Comparison of ENCODE assay signal across 11 cellular contexts in the genomic region with DNA sequence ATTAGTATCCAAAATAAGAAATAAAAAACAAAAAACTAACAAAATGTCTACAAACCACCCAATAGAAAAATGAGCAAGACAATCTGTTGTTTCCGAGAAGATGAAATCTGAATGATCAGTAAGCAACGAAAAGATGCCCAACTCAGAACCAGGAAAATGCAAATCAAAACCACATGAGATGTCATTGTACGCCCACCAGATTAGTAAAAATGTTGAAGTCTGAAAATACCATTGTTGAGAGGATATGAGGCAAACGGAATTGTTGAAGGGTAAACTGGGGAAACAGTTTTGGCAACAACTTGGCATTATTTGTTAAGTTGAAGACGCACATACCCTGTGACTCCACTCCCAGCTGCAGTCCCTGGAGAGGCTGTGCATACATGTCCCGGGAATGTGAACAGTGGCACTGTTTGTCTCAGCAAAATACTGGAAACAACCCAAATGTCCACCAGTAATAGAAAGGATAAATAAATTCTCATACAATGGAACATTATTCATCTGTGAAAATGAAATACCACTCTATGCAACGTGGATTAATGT. TPM values are rescaled to one million over a fixed set of nuclear protein-coding genes. Genes with fewer than 3 reads are reported as not detected.
DNase-seq lines count a peak whose midpoint lies in the region; ATAC-seq and FAIRE-seq lines count a peak whose summit lies in the region.
"Had no signal": no experiment of that assay in that cellular context is flagged by ENCODE, and none has a peak within 500 bp of the region (broad histone marks: within the 10 kb centered on the region; RNA-seq: fewer than 3 reads in every experiment).

No MANE protein-coding gene starts in this region.

- DNase-seq in GM19239 (ENCODE audit: insufficient read length, low spot score), result no peak
- DNase-seq in activated T-helper 1 cell treated with anti-CD3 and anti-CD28 coated beads, Interleukin-12 subunit alpha, Interleukin-12 subunit beta, Interleukin-2, Interleukin-4 antibody, amounts not matched to agents 30 ng/mL and 10 ng/mL and 1 ng/mL, durations not matched to agents 14 hours and 24 hours and 36 hours (ENCODE audit: low spot score), result no peak
- peak in 41 of 42 donors; percentile 44 to 92 (median 78) for DNase-seq in head of caudate nucleus
- DNase-seq in stimulated activated naive B cell treated with anti-CD40 and anti-IgM and Interleukin-4, amounts not matched to agents 10 μg/mL and 1 μg/mL and 100 μg/mL, for 72 hours, result peak; percentile 54
- DNase-seq: NCI-H2081 had no signal

- no peaks in the 10 kb centered on the region for H3K27me3 Mint-ChIP-seq in activated T-helper 1 cell treated with anti-CD3 and anti-CD28 coated beads, Interleukin-12 subunit alpha, Interleukin-12 subunit beta, Interleukin-2, Interleukin-4 antibody, amounts not matched to agents 30 ng/mL and 10 ng/mL and 1 ng/mL, durations not matched to agents 14 hours and 24 hours and 36 hours (ENCODE audit: insufficient read depth)
- no peaks in the 10 kb centered on the region for H3K27me3 Mint-ChIP-seq in stimulated activated naive B cell treated with anti-CD40 and anti-IgM and Interleukin-4, amounts not matched to agents 10 μg/mL and 1 μg/mL and 100 μg/mL, for 72 hours

- H3K27ac Mint-ChIP-seq in activated T-helper 1 cell treated with anti-CD3 and anti-CD28 coated beads, Interleukin-12 subunit alpha, Interleukin-12 subunit beta, Interleukin-2, Interleukin-4 antibody, amounts not matched to agents 30 ng/mL and 10 ng/mL and 1 ng/mL, durations not matched to agents 14 hours and 24 hours and 36 hours, result peak overlapping the region; percentile 95
- peak overlapping the region; percentile 98 for H3K27ac Mint-ChIP-seq in stimulated activated naive B cell treated with anti-CD40 and anti-IgM and Interleukin-4, amounts not matched to agents 10 μg/mL and 1 μg/mL and 100 μg/mL, for 72 hours

- no peaks in the 10 kb centered on the region for H3K9me3 Mint-ChIP-seq in activated T-helper 1 cell treated with anti-CD3 and anti-CD28 coated beads, Interleukin-12 subunit alpha, Interleukin-12 subunit beta, Interleukin-2, Interleukin-4 antibody, amounts not matched to agents 30 ng/mL and 10 ng/mL and 1 ng/mL, durations not matched to agents 14 hours and 24 hours and 36 hours
- no peaks in the 10 kb centered on the region for H3K9me3 Mint-ChIP-seq in stimulated activated naive B cell treated with anti-CD40 and anti-IgM and Interleukin-4, amounts not matched to agents 10 μg/mL and 1 μg/mL and 100 μg/mL, for 72 hours

- intact Hi-C loops in activated T-helper 1 cell treated with anti-CD3 and anti-CD28 coated beads, Interleukin-12 subunit alpha, Interleukin-12 subunit beta, Interleukin-2, Interleukin-4 antibody, amounts not matched to agents 30 ng/mL and 10 ng/mL and 1 ng/mL, durations not matched to agents 14 hours and 24 hours and 36 hours (cut with micrococcal nuclease), result loop anchor here (1.0 to 5.0 kb wide), 3 partner anchors 9 to 438 kb away; partner anchors contain the start of genes DDI2 and DNAJC16
- intact Hi-C loops in head of caudate nucleus (cut with DNase I), result loop anchor here (5.0 kb wide), 1 partner anchor 128 kb away; no protein-coding TSS in a partner anchor

- peak; percentile 31 to 33 for ATAC-seq in stimulated activated naive B cell treated with anti-CD40 and anti-IgM and Interleukin-4, amounts not matched to agents 10 μg/mL and 1 μg/mL and 100 μg/mL, for 72 hours (replicated peaks)
- ATAC-seq in GM21515 (IDR thresholded peaks at IDR 0.05; ENCODE audit: unreplicated experiment) (no peak), GM19035 (IDR thresholded peaks at IDR 0.05; ENCODE audit: unreplicated experiment) (no peak), HG03280 (IDR thresholded peaks at IDR 0.05; ENCODE audit: unreplicated experiment) (no peak), GM21381 (IDR thresholded peaks at IDR 0.05; ENCODE audit: unreplicated experiment) (no peak)

- FAIRE-seq in GM19239 (lab: Jason Lieb, UNC), result peak; percentile 73
- FAIRE-seq: H54 had no signal

- peaks cover 77% of the 10 kb centered on the region for H3K4me1 Mint-ChIP-seq in activated T-helper 1 cell treated with anti-CD3 and anti-CD28 coated beads, Interleukin-12 subunit alpha, Interleukin-12 subunit beta, Interleukin-2, Interleukin-4 antibody, amounts not matched to agents 30 ng/mL and 10 ng/mL and 1 ng/mL, durations not matched to agents 14 hours and 24 hours and 36 hours (ENCODE audit: low read depth)
- peaks cover 48 to 91% of the 10 kb centered on the region in 2 donors for H3K4me1 Mint-ChIP-seq in stimulated activated naive B cell treated with anti-CD40 and anti-IgM and Interleukin-4, amounts not matched to agents 10 μg/mL and 1 μg/mL and 100 μg/mL, for 72 hours

- H3K36me3 Mint-ChIP-seq in activated T-helper 1 cell treated with anti-CD3 and anti-CD28 coated beads, Interleukin-12 subunit alpha, Interleukin-12 subunit beta, Interleukin-2, Interleukin-4 antibody, amounts not matched to agents 30 ng/mL and 10 ng/mL and 1 ng/mL, durations not matched to agents 14 hours and 24 hours and 36 hours (ENCODE audit: low read depth), result peaks cover 41% of the 10 kb centered on the region
- peaks cover 33 to 48% of the 10 kb centered on the region in 2 donors for H3K36me3 Mint-ChIP-seq in stimulated activated naive B cell treated with anti-CD40 and anti-IgM and Interleukin-4, amounts not matched to agents 10 μg/mL and 1 μg/mL and 100 μg/mL, for 72 hours

- peak overlapping the region; percentile 79 for H3K4me3 Mint-ChIP-seq in activated T-helper 1 cell treated with anti-CD3 and anti-CD28 coated beads, Interleukin-12 subunit alpha, Interleukin-12 subunit beta, Interleukin-2, Interleukin-4 antibody, amounts not matched to agents 30 ng/mL and 10 ng/mL and 1 ng/mL, durations not matched to agents 14 hours and 24 hours and 36 hours
- peak overlapping the region; percentile 77 for H3K4me3 Mint-ChIP-seq in stimulated activated naive B cell treated with anti-CD40 and anti-IgM and Interleukin-4, amounts not matched to agents 10 μg/mL and 1 μg/mL and 100 μg/mL, for 72 hours

RNA-seq across cellular contexts. Expression of gene ZBTB17, which starts 10.6 kb away (rescaled TPM):
- 62.6 and 68.8 TPM in 2 replicates for total RNA-seq in activated T-helper 1 cell treated with anti-CD3 and anti-CD28 coated beads, Interleukin-12 subunit alpha, Interleukin-12 subunit beta, Interleukin-2, Interleukin-4 antibody, amounts not matched to agents 30 ng/mL and 10 ng/mL and 1 ng/mL, durations not matched to agents 14 hours and 24 hours and 36 hours

RNA-seq across cellular contexts. Expression of gene SRARP, which starts 38.7 kb away (rescaled TPM):
- not detected in 2 replicates for total RNA-seq in activated T-helper 1 cell treated with anti-CD3 and anti-CD28 coated beads, Interleukin-12 subunit alpha, Interleukin-12 subunit beta, Interleukin-2, Interleukin-4 antibody, amounts not matched to agents 30 ng/mL and 10 ng/mL and 1 ng/mL, durations not matched to agents 14 hours and 24 hours and 36 hours
- total RNA-seq: mucosa of descending colon had no signal

RNA-seq across cellular contexts. Expression of gene HSPB7, which starts 52.5 kb away (rescaled TPM):
- not detected in 2 replicates for total RNA-seq in activated T-helper 1 cell treated with anti-CD3 and anti-CD28 coated beads, Interleukin-12 subunit alpha, Interleukin-12 subunit beta, Interleukin-2, Interleukin-4 antibody, amounts not matched to agents 30 ng/mL and 10 ng/mL and 1 ng/mL, durations not matched to agents 14 hours and 24 hours and 36 hours

RNA-seq across cellular contexts. Expression of gene CLCNKA, which starts 56.5 kb away (rescaled TPM):
- total RNA-seq in activated T-helper 1 cell treated with anti-CD3 and anti-CD28 coated beads, Interleukin-12 subunit alpha, Interleukin-12 subunit beta, Interleukin-2, Interleukin-4 antibody, amounts not matched to agents 30 ng/mL and 10 ng/mL and 1 ng/mL, durations not matched to agents 14 hours and 24 hours and 36 hours, result not detected in 2 replicates

Comparison
In these comparisons a context has a peak if more than half of its experiments do, and no peak if none do; other contexts are left out.
1. DNase-seq: peak in head of caudate nucleus (41 of 42) and stimulated activated naive B cell treated with anti-CD40 and anti-IgM and Interleukin-4, amounts not matched to agents 10 μg/mL and 1 μg/mL and 100 μg/mL, for 72 hours (single experiment); none in GM19239 (single experiment) and activated T-helper 1 cell treated with anti-CD3 and anti-CD28 coated beads, Interleukin-12 subunit alpha, Interleukin-12 subunit beta, Interleukin-2, Interleukin-4 antibody, amounts not matched to agents 30 ng/mL and 10 ng/mL and 1 ng/mL, durations not matched to agents 14 hours and 24 hours and 36 hours (single experiment).
2. ATAC-seq: peak in stimulated activated naive B cell treated with anti-CD40 and anti-IgM and Interleukin-4, amounts not matched to agents 10 μg/mL and 1 μg/mL and 100 μg/mL, for 72 hours (2 of 2); none in GM21515 (single experiment), GM19035 (single experiment), HG03280 (single experiment) and GM21381 (single experiment).